In the genomic region with DNA sequence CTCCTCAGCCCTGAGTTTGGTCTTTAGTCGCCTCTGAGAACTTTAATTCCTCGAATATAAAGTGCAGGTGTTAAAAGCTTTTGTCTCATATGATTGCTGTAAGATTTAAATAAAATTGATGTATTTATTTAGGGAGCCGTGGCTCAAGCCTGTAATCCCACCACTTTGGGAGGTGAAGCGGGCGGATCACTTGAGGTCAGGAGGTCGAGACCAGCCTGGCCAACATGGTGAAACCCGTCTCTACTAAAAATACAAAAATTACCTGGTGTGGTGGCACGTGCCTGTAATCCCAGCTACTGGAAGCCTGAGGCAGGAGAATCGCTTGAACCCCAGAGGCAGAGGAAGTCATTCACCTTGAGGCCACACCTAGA, we compare ENCODE assay signal across 10 cellular contexts. TPM values are rescaled to one million over a fixed set of nuclear protein-coding genes. Genes with fewer than 3 reads are reported as not detected.
DNase-seq lines count a peak whose midpoint lies in the region; ATAC-seq and TF ChIP-seq lines count a peak whose summit lies in the region.
"Had no signal": no experiment of that assay in that cellular context is flagged by ENCODE, and none has a peak within 500 bp of the region (broad histone marks: within the 10 kb centered on the region; RNA-seq: fewer than 3 reads in every experiment).

No MANE protein-coding gene starts in this region.

- peaks cover 7% of the 10 kb centered on the region for H3K36me3 ChIP-seq in iPS-18a (ENCODE audit: control insufficient read depth, low read depth, low read length)
- H3K36me3 ChIP-seq in transverse colon, result no peaks in the 10 kb centered on the region

- ATAC-seq in GM21423 (IDR thresholded peaks at IDR 0.05; ENCODE audit: unreplicated experiment), result no peak

- H3K27me3 ChIP-seq in iPS-18a (ENCODE audit: control insufficient read depth, insufficient read depth, low read length), result peaks cover 3% of the 10 kb centered on the region
- H3K27me3 ChIP-seq in transverse colon, result no peaks in the 10 kb centered on the region
- H3K27me3 ChIP-seq: BE2C, foreskin keratinocyte had no signal

- TF ChIP-seq EP300 in transverse colon (IDR thresholded peaks at IDR 0.05; ENCODE audit: low read depth), result no peak

- no peak overlapping the region for H3K27ac Mint-ChIP-seq in activated naive CD4-positive, alpha-beta T cell treated with anti-CD3 and anti-CD28 coated beads, Interleukin-2, amount 50 U/mL, for 24 hours
- peak overlapping the region; percentile 99 for H3K27ac Mint-ChIP-seq in activated CD4-positive, alpha-beta memory T cell treated with anti-CD3 and anti-CD28 coated beads for 36 hours

- intact Hi-C loops in activated CD4-positive, alpha-beta memory T cell treated with anti-CD3 and anti-CD28 coated beads for 36 hours (cut with micrococcal nuclease), result loop anchor here (1.0 to 5.0 kb wide), 6 partner anchors 42 to 1468 kb away; a partner anchor contains a TSS
- intact Hi-C loops in transverse colon (cut with DNase I; ENCODE audit: low total_unique reads), result no loop called here

- no peak for TF ChIP-seq CTCF in transverse colon (IDR thresholded peaks at IDR 0.05)

- WGBS in transverse colon (ENCODE audit: low coverage in 1 of 2), 2 donors, result 55 to 71% methylated on average over 6 to 9 of the region's 9 CpGs

- H3K9me3 Mint-ChIP-seq in activated naive CD4-positive, alpha-beta T cell treated with anti-CD3 and anti-CD28 coated beads, Interleukin-2, amount 50 U/mL, for 24 hours, result no peaks in the 10 kb centered on the region
- no peaks in the 10 kb centered on the region for H3K9me3 Mint-ChIP-seq in activated CD4-positive, alpha-beta memory T cell treated with anti-CD3 and anti-CD28 coated beads for 36 hours

- H3K9me3 ChIP-seq in iPS-18a (ENCODE audit: control insufficient read depth, low read depth, low read length) (no peaks in the 10 kb centered on the region), transverse colon (no peaks in the 10 kb centered on the region)
- H3K9me3 ChIP-seq: BE2C had no signal

- H3K4me1 Mint-ChIP-seq in activated naive CD4-positive, alpha-beta T cell treated with anti-CD3 and anti-CD28 coated beads, Interleukin-2, amount 50 U/mL, for 24 hours, result peaks cover 39% of the 10 kb centered on the region
- peaks cover 33% of the 10 kb centered on the region for H3K4me1 Mint-ChIP-seq in activated CD4-positive, alpha-beta memory T cell treated with anti-CD3 and anti-CD28 coated beads for 36 hours (ENCODE audit: low read depth)

- no peak for DNase-seq in activated naive CD4-positive, alpha-beta T cell (lab: John Stamatoyannopoulos, UW)
- no peak for DNase-seq in activated CD4-positive, alpha-beta memory T cell treated with anti-CD3 and anti-CD28 coated beads for 36 hours
- DNase-seq in transverse colon (no peak), GM19240 (ENCODE audit: insufficient read length, low spot score) (no peak), iPS-NIHi7 (ENCODE audit: extremely low spot score) (no peak)

- H3K27ac ChIP-seq in iPS-18a (ENCODE audit: low read length) (no peak overlapping the region), transverse colon (peak overlapping the region; percentile 93 to 96 (median 95))

- peak overlapping the region; percentile 14 for H3K4me3 ChIP-seq in iPS-18a (ENCODE audit: low read length)
- peak overlapping the region in 1 of 4 donors; percentile 87 for H3K4me3 ChIP-seq in transverse colon

- peaks cover 19% of the 10 kb centered on the region for H3K36me3 Mint-ChIP-seq in activated naive CD4-positive, alpha-beta T cell treated with anti-CD3 and anti-CD28 coated beads, Interleukin-2, amount 50 U/mL, for 24 hours
- peaks cover 35% of the 10 kb centered on the region for H3K36me3 Mint-ChIP-seq in activated CD4-positive, alpha-beta memory T cell treated with anti-CD3 and anti-CD28 coated beads for 36 hours

- peak overlapping the region; percentile 98 for H3K4me3 Mint-ChIP-seq in activated naive CD4-positive, alpha-beta T cell treated with anti-CD3 and anti-CD28 coated beads, Interleukin-2, amount 50 U/mL, for 24 hours
- H3K4me3 Mint-ChIP-seq in activated CD4-positive, alpha-beta memory T cell treated with anti-CD3 and anti-CD28 coated beads for 36 hours, result peak overlapping the region; percentile 23

- POLR2A ChIA-PET in activated CD4-positive, alpha-beta memory T cell treated with anti-CD3 and anti-CD28 coated beads for 36 hours (lab: Charles Lee), result interaction anchor here (0.7 to 2.4 kb wide), 9 partner anchors 10 to 468 kb away, joined by 3 to 18 read pairs (median 6); a partner anchor contains a TSS

- in situ Hi-C loops in transverse colon (cut with MboI; ENCODE audit: low pct_ligation_motif_present in 1 of 4, low pct_unique_long_range_greater_than_20kb in 1 of 4, low sequenced_read_pairs in 3 of 4), result no loop called here

- CTCF ChIA-PET in activated CD4-positive, alpha-beta memory T cell treated with anti-CD3 and anti-CD28 coated beads for 36 hours (lab: Charles Lee), result interaction anchor here (0.6 to 2.5 kb wide), 6 partner anchors 22 to 127 kb away, joined by 3 to 9 read pairs (median 5); no protein-coding TSS in a partner anchor

- H3K9ac ChIP-seq in iPS-18a (ENCODE audit: low read length), result no peak overlapping the region

- H3K27me3 Mint-ChIP-seq in activated naive CD4-positive, alpha-beta T cell treated with anti-CD3 and anti-CD28 coated beads, Interleukin-2, amount 50 U/mL, for 24 hours, result no peaks in the 10 kb centered on the region
- H3K27me3 Mint-ChIP-seq in activated CD4-positive, alpha-beta memory T cell treated with anti-CD3 and anti-CD28 coated beads for 36 hours, result no peaks in the 10 kb centered on the region

- H3K4me1 ChIP-seq in iPS-18a (ENCODE audit: control insufficient read depth, low read depth, low read length), result peaks cover 7% of the 10 kb centered on the region
- H3K4me1 ChIP-seq in transverse colon, result peaks cover 2 to 33% (median 27%) of the 10 kb centered on the region in 4 donors

- TF ChIP-seq POLR2A in transverse colon (IDR thresholded peaks at IDR 0.05), result no peak

RNA-seq across cellular contexts. Expression of a gene that starts 0.6 kb away (rescaled TPM):
- total RNA-seq in activated CD4-positive, alpha-beta memory T cell treated with anti-CD3 and anti-CD28 coated beads for 36 hours, result 100 to 1,000 TPM; 202 to 205 TPM
- total RNA-seq in transverse colon, result 100 to 1,000 TPM in 1 of 4 donors, 10 to 100 TPM in 3; 19.8 to 104 (median 91.4) TPM

RNA-seq across cellular contexts. Expression of a gene that starts 42.7 kb away (rescaled TPM):
- total RNA-seq in activated CD4-positive, alpha-beta memory T cell treated with anti-CD3 and anti-CD28 coated beads for 36 hours, result 10 to 100 TPM; 52.6 to 59.3 TPM
- total RNA-seq in transverse colon, result 100 to 1,000 TPM in 3 of 4 donors, 10 to 100 TPM in 1; 81.6 to 306 (median 174) TPM

RNA-seq across cellular contexts. Expression of a gene that starts 43.1 kb away (rescaled TPM):
- total RNA-seq in activated CD4-positive, alpha-beta memory T cell treated with anti-CD3 and anti-CD28 coated beads for 36 hours, result 10 to 100 TPM; 11.4 to 12.3 TPM
- total RNA-seq in transverse colon, result 10 to 100 TPM in 3 of 4 donors, 1 to 10 TPM in 1; 9.7 to 16.1 (median 11.8) TPM
